8 cellular contexts compared by ENCODE assay signal in genomic region chr14:80850197-80850814, GRCh38.
DNase-seq lines count a peak whose midpoint lies in the region; ATAC-seq, FAIRE-seq and TF ChIP-seq lines count a peak whose summit lies in the region.

No MANE protein-coding gene starts in this region.

- H3K4me1 ChIP-seq in right cardiac atrium (ENCODE audit: control insufficient read depth, insufficient read depth, low read length) (no peaks in the 10 kb centered on the region), RWPE2 (ENCODE audit: insufficient read depth, poor library complexity, severe bottlenecking) (no peaks in the 10 kb centered on the region), small intestine (ENCODE audit: control insufficient read depth in 2 of 2, insufficient read depth in 1 of 2, low read depth in 1 of 2, low read length in 1 of 2) (no peaks in the 10 kb centered on the region)

- FAIRE-seq in small intestine (lab: Jason Lieb, UNC): peak; percentile 78

- no peak overlapping the region for H3K27ac ChIP-seq in right cardiac atrium (ENCODE audit: low read length)
- no peak overlapping the region for H3K27ac ChIP-seq in RWPE2 (ENCODE audit: poor library complexity, severe bottlenecking)
- no peak overlapping the region for H3K27ac ChIP-seq in small intestine (ENCODE audit: low read depth in 1 of 2, low read length in 1 of 2)

- 34% methylated on average over 4 of the region's 4 CpGs for WGBS in right cardiac atrium
- WGBS in small intestine, 3 donors: 30 to 37% (median 32%) methylated on average over 4 of the region's 4 CpGs

- peak; percentile 51 for ATAC-seq in Right ventricle myocardium superior (ENCODE audit: poor library complexity)
- no peak for ATAC-seq in right cardiac atrium
- peak; percentile 57 for ATAC-seq in HG03442 (IDR thresholded peaks at IDR 0.05; ENCODE audit: unreplicated experiment)
- ATAC-seq in RWPE2 (ENCODE audit: low read depth): peak; percentile 58; the same call in 1 of the 3 replicates
- no peak for ATAC-seq in GM19397 (IDR thresholded peaks at IDR 0.05; ENCODE audit: unreplicated experiment)

- TF ChIP-seq CTCF in RWPE2 (IDR thresholded peaks at IDR 0.05; ENCODE audit: poor library complexity, severe bottlenecking) (peak; percentile 86), foreskin fibroblast (IDR thresholded peaks at IDR 0.05; ENCODE audit: low read depth, low read length) (peak; percentile 34)

- no peak overlapping the region for H3K4me3 ChIP-seq in right cardiac atrium (ENCODE audit: low read length)
- H3K4me3 ChIP-seq in RWPE2 (ENCODE audit: severe bottlenecking): no peak overlapping the region
- no peak overlapping the region for H3K4me3 ChIP-seq in foreskin fibroblast (ENCODE audit: low read depth in 1 of 2, low read length in 2 of 2)
- no peak overlapping the region for H3K4me3 ChIP-seq in small intestine (ENCODE audit: low read depth in 1 of 2, low read length in 2 of 2)

- H3K36me3 ChIP-seq in RWPE2 (ENCODE audit: low read depth): no peaks in the 10 kb centered on the region
- no peaks in the 10 kb centered on the region for H3K36me3 ChIP-seq in small intestine (ENCODE audit: control insufficient read depth in 2 of 2, insufficient read depth in 2 of 2, low read length in 2 of 2)

- H3K27me3 ChIP-seq in right cardiac atrium (ENCODE audit: control insufficient read depth, insufficient read depth): no peaks in the 10 kb centered on the region
- H3K27me3 ChIP-seq in RWPE2 (ENCODE audit: insufficient read depth, poor library complexity, severe bottlenecking): no peaks in the 10 kb centered on the region
- no peaks in the 10 kb centered on the region for H3K27me3 ChIP-seq in small intestine (ENCODE audit: control insufficient read depth in 2 of 2, insufficient read depth in 2 of 2, low read length in 2 of 2)

- DNase-seq in Right ventricle myocardium superior (no peak), right cardiac atrium (no peak), RWPE2 (ENCODE audit: low spot score) (no peak), foreskin fibroblast (peak; percentile 23 to 73), small intestine (peak; percentile 36), HK-2 (ENCODE audit: unreplicated experiment) (no peak)

- H3K9me3 ChIP-seq in right cardiac atrium (ENCODE audit: control insufficient read depth, low read length) (no peaks in the 10 kb centered on the region), RWPE2 (ENCODE audit: severe bottlenecking) (no peaks in the 10 kb centered on the region), small intestine (ENCODE audit: control insufficient read depth, low read depth) (no peaks in the 10 kb centered on the region)

- intact Hi-C loops in Right ventricle myocardium superior (cut with DNase I) (loop anchor here (5.0 kb wide), 1 partner anchor 793 kb away; no protein-coding TSS in a partner anchor), right cardiac atrium (cut with DNase I) (no loop called here)

Comparison
In these comparisons a context has a peak if more than half of its experiments do, and no peak if none do; other contexts are left out.
1. ATAC-seq: peak in Right ventricle myocardium superior (single experiment), HG03442 (single experiment) and RWPE2 (single experiment); none in right cardiac atrium (0 of 2) and GM19397 (single experiment).
2. DNase-seq: peak in foreskin fibroblast (2 of 2) and small intestine (single experiment); none in Right ventricle myocardium superior (single experiment), right cardiac atrium (0 of 3), RWPE2 (single experiment) and HK-2 (single experiment).